Comparison of ENCODE assay signal across 1 cellular context in genomic region chr1:198660341-198661056, GRCh38.
TF ChIP-seq lines count a peak whose summit lies in the region.

No MANE protein-coding gene starts in this region.

TF ChIP-seq in K562, 482 proteins besides CTCF, POLR2A, EP300 and RAD21:
- TF ChIP-seq MGA (IDR thresholded peaks at IDR 0.05) (peak; percentile 32; the same call in 1 of the 2 replicates), L3MBTL2 (IDR thresholded peaks at IDR 0.05) (peak; percentile 37; the same call in 1 of the 2 replicates), EGR1 (conservative IDR thresholded peaks at IDR 0.05) (no peak), HDAC2 (IDR thresholded peaks at IDR 0.05) (no peak), C11orf30 (IDR thresholded peaks at IDR 0.05; ENCODE audit: low read depth) (no peak), STAG1 (CRISPR knock-in tag; IDR thresholded peaks at IDR 0.05; ENCODE audit: borderline replicate concordance) (no peak)
TF ChIP-seq in K562: peak in this region for 2.
